In genomic region chr10:104336829-104337526, GRCh38 we compare ENCODE assay signal across 8 cellular contexts. TPM values are rescaled to one million over a fixed set of nuclear protein-coding genes. Genes with fewer than 3 reads are reported as not detected.
DNase-seq lines count a peak whose midpoint lies in the region; ATAC-seq and TF ChIP-seq lines count a peak whose summit lies in the region.

No MANE protein-coding gene starts in this region.

- H3K27me3 Mint-ChIP-seq in endothelial cell (ENCODE audit: unreplicated experiment), result peaks cover 8% of the 10 kb centered on the region

- TF ChIP-seq CTCF in OCI-LY7 (conservative IDR thresholded peaks at IDR 0.05; ENCODE audit: low read length), result no peak
- no peak for TF ChIP-seq CTCF in endothelial cell (IDR thresholded peaks at IDR 0.05; ENCODE audit: unreplicated experiment)

- no peaks in the 10 kb centered on the region for H3K9me2 ChIP-seq in OCI-LY7 (ENCODE audit: insufficient read depth, low read length)

- TSS peak; percentile 71 for BruUV-seq in OCI-LY7 (replicated peaks; lab: Mats Ljungman, UMichigan)

- ATAC-seq in GM21737 (IDR thresholded peaks at IDR 0.05; ENCODE audit: unreplicated experiment) (peak; percentile 7), HG02840 (IDR thresholded peaks at IDR 0.05; ENCODE audit: low FRiP score, unreplicated experiment) (no peak)

- peak overlapping the region; percentile 84 for H3K27ac ChIP-seq in OCI-LY7 (ENCODE audit: low read depth, low read length, poor library complexity, severe bottlenecking)

- H3K36me3 Mint-ChIP-seq in endothelial cell (ENCODE audit: low read depth, unreplicated experiment), result peaks cover 13% of the 10 kb centered on the region

- DNase-seq in EL, result peak; percentile 53
- DNase-seq in OCI-LY7 (ENCODE audit: low spot score), result no peak
- no peak for DNase-seq in endothelial cell (ENCODE audit: low spot score)
- DNase-seq in HuH-7.5 (ENCODE audit: low spot score), result no peak
- no peak for DNase-seq in Kasumi-1 (lab: John Stamatoyannopoulos, UW)

- peaks cover 43% of the 10 kb centered on the region for H3K4me1 Mint-ChIP-seq in endothelial cell (ENCODE audit: unreplicated experiment)

- peak overlapping the region; percentile 97 for H3K4me3 Mint-ChIP-seq in endothelial cell (ENCODE audit: unreplicated experiment)

- peaks cover 65% of the 10 kb centered on the region for H3K4me1 ChIP-seq in OCI-LY7 (ENCODE audit: insufficient read depth, low read length, poor library complexity, severe bottlenecking)
- H3K4me1 ChIP-seq in neuron (ENCODE audit: insufficient read depth, low read length), result peaks cover 15% of the 10 kb centered on the region

- H3K36me3 ChIP-seq in OCI-LY7 (ENCODE audit: insufficient read depth, low read length), result peaks cover 29% of the 10 kb centered on the region
- no peaks in the 10 kb centered on the region for H3K36me3 ChIP-seq in neuron (ENCODE audit: insufficient read depth, low read length)

- H3K4me3 ChIP-seq in OCI-LY7 (ENCODE audit: low read depth, low read length, poor library complexity, severe bottlenecking) (peak overlapping the region; percentile 79), neuron (ENCODE audit: low read length) (peak overlapping the region; percentile 67)

- POLR2A ChIA-PET in OCI-LY7 (lab: Charles Lee), result interaction anchor here (0.6 to 3.7 kb wide), 6 partner anchors 9 to 30 kb away, joined by 4 to 22 read pairs (median 11); no protein-coding TSS in a partner anchor

- H3K9me3 ChIP-seq in OCI-LY7 (ENCODE audit: low read length) (no peaks in the 10 kb centered on the region), neuron (ENCODE audit: low read length) (no peaks in the 10 kb centered on the region)

- H2AFZ ChIP-seq in OCI-LY7 (ENCODE audit: low read length) (peak overlapping the region; percentile 77; the same call in 1 of the 2 replicates), neuron (ENCODE audit: low read depth, low read length) (no peak overlapping the region)

- peaks cover 58% of the 10 kb centered on the region for H3K79me2 ChIP-seq in OCI-LY7 (ENCODE audit: insufficient read depth, low read depth, low read length)

- peaks cover 29% of the 10 kb centered on the region for H3K27me3 ChIP-seq in neuron (ENCODE audit: insufficient read depth, low read length)

- H3K27ac Mint-ChIP-seq in endothelial cell (ENCODE audit: unreplicated experiment), result peak overlapping the region; percentile 93

- intact Hi-C loops in OCI-LY7 (cut with micrococcal nuclease; ENCODE audit: unreplicated experiment), result loop anchor here (1.0 to 5.0 kb wide), 4 partner anchors 15 to 370 kb away; partner anchors contain the start of genes SFR1 and SLK

- peak overlapping the region; percentile 99 for H3K4me2 ChIP-seq in OCI-LY7 (ENCODE audit: low read length)

- H3K9me3 Mint-ChIP-seq in endothelial cell (ENCODE audit: unreplicated experiment), result no peaks in the 10 kb centered on the region

- CTCF ChIA-PET in OCI-LY7 (lab: Charles Lee; ENCODE audit: unreplicated experiment), result interaction anchor here (0.6 kb wide), 1 partner anchor 31 kb away, joined by 4 read pairs; no protein-coding TSS in a partner anchor

- peaks cover 35% of the 10 kb centered on the region for H4K20me1 ChIP-seq in OCI-LY7 (ENCODE audit: insufficient read depth, low read length)

RNA-seq across cellular contexts. Expression of gene ITPRIP, which starts 1.3 kb away (rescaled TPM):
- 3.3 and 6.0 TPM in 2 replicates for total RNA-seq in OCI-LY7 (2014; rRNA removed; shearing (Covaris generic))
- total RNA-seq in OCI-LY7 (2022) (18.0 and 19.6 TPM in 2 replicates), endothelial cell (ENCODE audit: unreplicated experiment) (16.3 TPM)

RNA-seq across cellular contexts. Expression of gene CFAP58, which starts 16.7 kb away (rescaled TPM):
- total RNA-seq in OCI-LY7 (2014; rRNA removed; shearing (Covaris generic)), result 0.09 and 0.36 TPM in 2 replicates
- total RNA-seq in OCI-LY7 (2022) (1.5 and 2.0 TPM in 2 replicates), endothelial cell (ENCODE audit: unreplicated experiment) (0.28 TPM)
